ENCODE assay signal across 8 cellular contexts in the genomic region with DNA sequence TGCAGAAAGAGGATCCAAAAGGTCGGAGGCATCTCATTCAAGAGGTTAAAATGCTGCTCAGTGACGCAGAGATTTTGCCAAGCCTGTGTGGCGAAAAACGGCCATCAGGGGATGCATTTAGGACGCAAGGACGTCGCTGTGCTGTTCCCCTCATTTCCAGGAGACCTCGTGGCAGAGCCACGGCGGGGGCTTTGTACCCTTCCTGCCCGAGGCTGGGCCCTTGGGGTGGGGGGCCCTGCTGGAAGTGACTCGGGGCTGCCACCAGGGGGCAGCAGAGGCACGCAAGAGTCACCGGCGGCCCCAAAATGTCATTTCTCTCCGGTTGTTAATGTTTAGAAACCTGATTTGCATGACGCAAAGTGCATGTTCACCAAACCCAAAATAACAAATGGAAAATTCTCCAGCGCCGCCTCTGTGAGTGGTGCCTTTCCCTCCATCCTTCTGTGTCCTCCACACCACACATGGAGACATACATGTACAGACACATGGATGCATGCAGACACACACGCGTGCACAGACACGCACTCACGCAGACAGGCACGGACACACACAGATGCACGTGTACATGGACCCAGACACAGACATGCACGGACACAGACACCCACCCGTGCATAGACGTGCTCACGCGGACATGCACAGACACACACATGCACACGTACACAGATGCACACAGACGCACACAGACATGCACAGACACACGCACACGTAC. TPM values are rescaled to one million over a fixed set of nuclear protein-coding genes. Genes with fewer than 3 reads are reported as not detected.
DNase-seq lines count a peak whose midpoint lies in the region; ATAC-seq and TF ChIP-seq lines count a peak whose summit lies in the region.

No MANE protein-coding gene starts in this region.

- intact Hi-C loops in CD4-positive, alpha-beta T cell (cut with DNase I, micrococcal nuclease): loop anchor here in 1 of 2 experiments (5.0 kb wide), 1 partner anchor 480 kb away; no protein-coding TSS in a partner anchor

- H2BK12ac ChIP-seq in mesenchymal stem cell (ENCODE audit: low read length in 2 of 2): no peak overlapping the region

- no peak overlapping the region for H2BK5ac ChIP-seq in mesenchymal stem cell (ENCODE audit: low read depth, low read length, poor library complexity, severe bottlenecking)

- peak; percentile 92 for TF ChIP-seq CTCF in CD4-positive, alpha-beta T cell (IDR thresholded peaks at IDR 0.05)

- H3K14ac ChIP-seq in mesenchymal stem cell (ENCODE audit: low read length in 2 of 2): no peak overlapping the region

- CTCF ChIA-PET in CD4-positive, alpha-beta T cell (lab: Charles Lee): no interaction called here
- CTCF ChIA-PET in HEK293T (lab: Yijun Ruan, JAX): no interaction called here

- DNase-seq in CD4-positive, alpha-beta T cell: peak in 9 of 10 experiments; percentile 19 to 59 (median 35)
- DNase-seq in HEK293T (ENCODE audit: extremely low spot score) (peak; percentile 85), mesenchymal stem cell (no peak), SIG-M5 treated with dmso at 0.1 percent for 504 hours (lab: John Stamatoyannopoulos, UW; ENCODE audit: unreplicated experiment) (no peak)
- peak; percentile 30 for DNase-seq in activated CD4-positive, alpha-beta T cell treated with anti-CD3 and anti-CD28 coated beads for 1 hour
- DNase-seq in effector CD8-positive, alpha-beta T cell (lab: John Stamatoyannopoulos, UW): peak; percentile 31
- peak; percentile 19 for DNase-seq in stimulated activated naive B cell treated with anti-CD40 and anti-IgM and Interleukin-4, amounts not matched to agents 10 μg/mL and 1 μg/mL and 100 μg/mL, for 72 hours

- H3K23ac ChIP-seq in mesenchymal stem cell (ENCODE audit: low read length in 2 of 2): no peak overlapping the region

- H3K4me3 Mint-ChIP-seq in CD4-positive, alpha-beta T cell: no peak overlapping the region
- no peak overlapping the region for H3K4me3 Mint-ChIP-seq in stimulated activated naive B cell treated with anti-CD40 and anti-IgM and Interleukin-4, amounts not matched to agents 10 μg/mL and 1 μg/mL and 100 μg/mL, for 72 hours

- no peak overlapping the region for H2AK5ac ChIP-seq in mesenchymal stem cell (ENCODE audit: low read length, severe bottlenecking)

- peaks cover 14% of the 10 kb centered on the region for H3K27me3 ChIP-seq in CD4-positive, alpha-beta T cell (ENCODE audit: control insufficient read depth, insufficient read depth, low read length)
- H3K27me3 ChIP-seq in mesenchymal stem cell (ENCODE audit: control insufficient read depth in 1 of 2, insufficient read depth in 1 of 2, low read length in 2 of 2): peaks cover 12 to 61% of the 10 kb centered on the region in 2 experiments

- no peak overlapping the region for H3K9ac ChIP-seq in mesenchymal stem cell (ENCODE audit: low read length)

- no peaks in the 10 kb centered on the region for H3K79me1 ChIP-seq in mesenchymal stem cell (replicated peaks; ENCODE audit: low read length, poor library complexity, severe bottlenecking)

- H3K18ac ChIP-seq in mesenchymal stem cell (ENCODE audit: low read depth in 1 of 2, low read length in 2 of 2): no peak overlapping the region

- H4K91ac ChIP-seq in mesenchymal stem cell (ENCODE audit: low read length): peak overlapping the region; percentile 5

- H3K36me3 Mint-ChIP-seq in CD4-positive, alpha-beta T cell (ENCODE audit: low read depth): no peaks in the 10 kb centered on the region
- peaks cover 0 to 1% of the 10 kb centered on the region in 2 donors for H3K36me3 Mint-ChIP-seq in stimulated activated naive B cell treated with anti-CD40 and anti-IgM and Interleukin-4, amounts not matched to agents 10 μg/mL and 1 μg/mL and 100 μg/mL, for 72 hours

- peaks cover 3% of the 10 kb centered on the region for H3K9me3 ChIP-seq in CD4-positive, alpha-beta T cell (ENCODE audit: control insufficient read depth, low read length)
- H3K9me3 ChIP-seq in mesenchymal stem cell (ENCODE audit: control insufficient read depth, low read length): peaks cover 8% of the 10 kb centered on the region

- peaks cover under 1% of the 10 kb centered on the region for H3K9me3 Mint-ChIP-seq in CD4-positive, alpha-beta T cell
- H3K9me3 Mint-ChIP-seq in stimulated activated naive B cell treated with anti-CD40 and anti-IgM and Interleukin-4, amounts not matched to agents 10 μg/mL and 1 μg/mL and 100 μg/mL, for 72 hours: peaks cover 3 to 7% of the 10 kb centered on the region in 2 donors

- H3K4me1 Mint-ChIP-seq in CD4-positive, alpha-beta T cell (ENCODE audit: low read depth): no peaks in the 10 kb centered on the region
- H3K4me1 Mint-ChIP-seq in stimulated activated naive B cell treated with anti-CD40 and anti-IgM and Interleukin-4, amounts not matched to agents 10 μg/mL and 1 μg/mL and 100 μg/mL, for 72 hours: peaks cover 6 to 8% of the 10 kb centered on the region in 2 donors

- H3K4me1 ChIP-seq in mesenchymal stem cell (ENCODE audit: control insufficient read depth, insufficient read depth, low read depth, low read length): peaks cover 10% of the 10 kb centered on the region

- H3K27me3 Mint-ChIP-seq in CD4-positive, alpha-beta T cell: peaks cover 5% of the 10 kb centered on the region
- H3K27me3 Mint-ChIP-seq in stimulated activated naive B cell treated with anti-CD40 and anti-IgM and Interleukin-4, amounts not matched to agents 10 μg/mL and 1 μg/mL and 100 μg/mL, for 72 hours: peaks cover 2 to 28% of the 10 kb centered on the region in 2 donors

- no peak overlapping the region for H3K27ac ChIP-seq in CD4-positive, alpha-beta T cell (ENCODE audit: low read depth, low read length)
- H3K27ac ChIP-seq in mesenchymal stem cell (ENCODE audit: low read length, poor library complexity, severe bottlenecking): no peak overlapping the region

- H3K36me3 ChIP-seq in mesenchymal stem cell (ENCODE audit: control insufficient read depth in 1 of 2, insufficient read depth in 2 of 2, low read depth in 1 of 2, low read length in 2 of 2): no peaks in the 10 kb centered on the region

- WGBS in mesenchymal stem cell: 47% methylated on average over 34 of the region's 34 CpGs

- H4K8ac ChIP-seq in mesenchymal stem cell (ENCODE audit: low read length): no peak overlapping the region

- no peak overlapping the region for H3K4ac ChIP-seq in mesenchymal stem cell (ENCODE audit: low read depth in 1 of 2, low read length in 2 of 2)

- H3K4me2 ChIP-seq in mesenchymal stem cell (ENCODE audit: low read length, poor library complexity, severe bottlenecking): no peak overlapping the region

- H2AFZ ChIP-seq in mesenchymal stem cell (ENCODE audit: low read depth, low read length): no peak overlapping the region

- no peak overlapping the region for H2BK120ac ChIP-seq in mesenchymal stem cell (ENCODE audit: low read depth, low read length)

- POLR2A ChIA-PET in CD4-positive, alpha-beta T cell (lab: Charles Lee): no interaction called here
- POLR2A ChIA-PET in HEK293T (lab: Yijun Ruan, JAX): no interaction called here

- no peak for ATAC-seq in CD4-positive, alpha-beta T cell (ENCODE audit: poor library complexity)
- peak; percentile 68 to 73 for ATAC-seq in stimulated activated naive B cell treated with anti-CD40 and anti-IgM and Interleukin-4, amounts not matched to agents 10 μg/mL and 1 μg/mL and 100 μg/mL, for 72 hours (replicated peaks)
- no peak for ATAC-seq in HG03139 (IDR thresholded peaks at IDR 0.05; ENCODE audit: unreplicated experiment)

- no peak overlapping the region for H2BK15ac ChIP-seq in mesenchymal stem cell (ENCODE audit: low read depth, poor library complexity, severe bottlenecking)

- no peak overlapping the region for H3K4me3 ChIP-seq in mesenchymal stem cell (ENCODE audit: insufficient read depth in 1 of 2, low read depth in 1 of 2, low read length in 2 of 2)

- no peak overlapping the region for H3K27ac Mint-ChIP-seq in CD4-positive, alpha-beta T cell
- no peak overlapping the region for H3K27ac Mint-ChIP-seq in stimulated activated naive B cell treated with anti-CD40 and anti-IgM and Interleukin-4, amounts not matched to agents 10 μg/mL and 1 μg/mL and 100 μg/mL, for 72 hours

TF ChIP-seq in HEK293T, 16 proteins besides CTCF, POLR2A, EP300 and RAD21:
- TF ChIP-seq FOXK2 (IDR thresholded peaks at IDR 0.05): no peak
- TF ChIP-seq L3MBTL2 (conservative IDR thresholded peaks at IDR 0.05): no peak
- TF ChIP-seq PKNOX1 (IDR thresholded peaks at IDR 0.05): no peak
- no peak for TF ChIP-seq NFRKB (IDR thresholded peaks at IDR 0.05)
- no peak for TF ChIP-seq ZNF384 (IDR thresholded peaks at IDR 0.05)
- no peak for TF ChIP-seq SP1 (IDR thresholded peaks at IDR 0.05)
- no peak for TF ChIP-seq FOXA1 (IDR thresholded peaks at IDR 0.05)
- no peak for TF ChIP-seq FOXM1 (IDR thresholded peaks at IDR 0.05; ENCODE audit: borderline replicate concordance)
- TF ChIP-seq BHLHE40 (IDR thresholded peaks at IDR 0.05; ENCODE audit: borderline replicate concordance): no peak
- TF ChIP-seq LEF1 (IDR thresholded peaks at IDR 0.05; ENCODE audit: borderline replicate concordance): no peak
- TF ChIP-seq CTBP1 (IDR thresholded peaks at IDR 0.05; ENCODE audit: borderline replicate concordance): no peak
- no peak for TF ChIP-seq ARNT (IDR thresholded peaks at IDR 0.05)
- TF ChIP-seq TARDBP (IDR thresholded peaks at IDR 0.05): no peak
- no peak for TF ChIP-seq SUZ12 (IDR thresholded peaks at IDR 0.05)
- TF ChIP-seq HDGF (IDR thresholded peaks at IDR 0.05; ENCODE audit: borderline replicate concordance): no peak
- TF ChIP-seq ELF4 (IDR thresholded peaks at IDR 0.05): no peak

RNA-seq across cellular contexts. Expression of gene NKX6-2, which starts 51.0 kb away (rescaled TPM):
- not detected for total RNA-seq in CD4-positive, alpha-beta T cell
- not detected for polyA plus RNA-seq in mesenchymal stem cell (2013, experiment 1 of 2)
- not detected for polyA plus RNA-seq in mesenchymal stem cell (2013, experiment 2 of 2)

Comparison
In these comparisons a context has a peak if more than half of its experiments do, and no peak if none do; other contexts are left out.
1. ATAC-seq: peak in stimulated activated naive B cell treated with anti-CD40 and anti-IgM and Interleukin-4, amounts not matched to agents 10 μg/mL and 1 μg/mL and 100 μg/mL, for 72 hours (2 of 2); none in CD4-positive, alpha-beta T cell (single experiment) and HG03139 (single experiment).
2. DNase-seq: peak in CD4-positive, alpha-beta T cell (9 of 10), HEK293T (single experiment), activated CD4-positive, alpha-beta T cell treated with anti-CD3 and anti-CD28 coated beads for 1 hour (single experiment), effector CD8-positive, alpha-beta T cell (single experiment) and stimulated activated naive B cell treated with anti-CD40 and anti-IgM and Interleukin-4, amounts not matched to agents 10 μg/mL and 1 μg/mL and 100 μg/mL, for 72 hours (single experiment); none in mesenchymal stem cell (single experiment) and SIG-M5 treated with dmso at 0.1 percent for 504 hours (single experiment).